ENCODE assay signal across 8 cellular contexts in genomic region chr19:14006085-14006765, GRCh38. TPM values are rescaled to one million over a fixed set of nuclear protein-coding genes. Genes with fewer than 3 reads are reported as not detected.
A peak's percentile ranks its signal among the peaks of the same experiment; 100 is the strongest.
DNase-seq lines count a peak whose midpoint lies in the region; ATAC-seq and TF ChIP-seq lines count a peak whose summit lies in the region.

Gene RFX1 (minus strand): TSS chr19:14006320. CDS start chr19:13993843, 12,477 bp downstream.

- no peaks in the 10 kb centered on the region for H3K9me3 Mint-ChIP-seq in CD8-positive, alpha-beta T cell

- POLR2A ChIA-PET in CD8-positive, alpha-beta T cell (lab: Charles Lee): interaction anchor here (0.6 to 11.9 kb wide), 21 partner anchors 11 to 130 kb away, joined by 3 to 85 read pairs (median 4); partner anchors contain the start of genes ASF1B, CC2D1A, DCAF15 and IL27RA

- peak within 1 kb of the TSS; percentile 92 for H3K4me3 ChIP-seq in CD8-positive, alpha-beta T cell (ENCODE audit: low read depth, low read length)
- peak within 1 kb of the TSS; percentile 78 for H3K4me3 ChIP-seq in lung

- H3K27ac Mint-ChIP-seq in CD8-positive, alpha-beta T cell: peak within 1 kb of the TSS; percentile 98

- H3K4me1 ChIP-seq in CD8-positive, alpha-beta T cell (ENCODE audit: insufficient read depth, low read length): peaks cover 41% of the 10 kb centered on the region
- peaks cover 4 to 5% of the 10 kb centered on the region in 2 donors for H3K4me1 ChIP-seq in lung (ENCODE audit: control insufficient read depth in 2 of 2, insufficient read depth in 2 of 2, low read length in 2 of 2)

- DNase-seq in CD8-positive, alpha-beta T cell: peak; percentile 99 to 100 (median 100)
- peak; percentile 96 to 100 (median 100) for DNase-seq in HUDEP-2 (lab: John Stamatoyannopoulos, UW; ENCODE audit: unreplicated experiment in 76 of 76)
- DNase-seq in NOMO-1 treated with dmso at 0.1 percent for 144 hours (lab: John Stamatoyannopoulos, UW; ENCODE audit: unreplicated experiment): peak; percentile 99
- DNase-seq in activated CD8-positive, alpha-beta memory T cell treated with anti-CD3 and anti-CD28 coated beads for 4 hours (ENCODE audit: low read depth in 2 of 2): peak; percentile 98 to 100
- peak; percentile 99 for DNase-seq in effector CD8-positive, alpha-beta T cell (lab: John Stamatoyannopoulos, UW)
- DNase-seq in lung (ENCODE audit: low spot score): peak; percentile 100
- DNase-seq in stimulated activated CD4-positive, alpha-beta T cell treated with anti-CD3 and anti-CD28 coated beads, TNF-alpha, amount 100 ng/mL, for 4 hours (ENCODE audit: low read depth in 3 of 3): peak; percentile 99 to 100 (median 100)

- ATAC-seq in CD8-positive, alpha-beta T cell: peak; percentile 69
- peak; percentile 72 for ATAC-seq in GM21390 (IDR thresholded peaks at IDR 0.05; ENCODE audit: unreplicated experiment)
- peak; percentile 83 for ATAC-seq in lung (ENCODE audit: insufficient read depth, low FRiP score)

- H3K27ac ChIP-seq in CD8-positive, alpha-beta T cell (ENCODE audit: low read depth, low read length): peak within 1 kb of the TSS; percentile 99
- H3K27ac ChIP-seq in lung (ENCODE audit: low read depth in 1 of 2, low read length in 1 of 2): peak within 1 kb of the TSS; percentile 96 to 100

- 0 to 1% methylated on average over 54 to 58 of the region's 58 CpGs for WGBS in lung, 2 donors

- no peaks in the 10 kb centered on the region for H3K27me3 Mint-ChIP-seq in CD8-positive, alpha-beta T cell (ENCODE audit: low read depth)

- peak within 1 kb of the TSS; percentile 89 for H3K4me3 Mint-ChIP-seq in CD8-positive, alpha-beta T cell

- peaks cover 5% of the 10 kb centered on the region for H3K36me3 Mint-ChIP-seq in CD8-positive, alpha-beta T cell

- TF ChIP-seq CTCF in CD8-positive, alpha-beta T cell (IDR thresholded peaks at IDR 0.05): no peak
- TF ChIP-seq CTCF in lung (IDR thresholded peaks at IDR 0.05; ENCODE audit: control extremely low read depth, extremely low read depth): no peak

- H3K9me3 ChIP-seq in CD8-positive, alpha-beta T cell (ENCODE audit: low read length): no peaks in the 10 kb centered on the region
- H3K9me3 ChIP-seq in lung (ENCODE audit: control insufficient read depth in 2 of 2, insufficient read depth in 1 of 2, low read length in 1 of 2): no peaks in the 10 kb centered on the region

- CTCF ChIA-PET in CD8-positive, alpha-beta T cell (lab: Charles Lee): interaction anchor here (1.3 to 2.7 kb wide), 4 partner anchors 11 to 126 kb away, joined by 3 to 8 read pairs (median 4); partner anchors contain the start of gene DCAF15

- intact Hi-C loops in CD8-positive, alpha-beta T cell (cut with DNase I, micrococcal nuclease): loop anchor here (1.0 to 10.0 kb wide), 14 partner anchors 20 to 853 kb away; partner anchors contain the start of genes DCAF15 (in 2 of the 2), MISP3 (in 2 of the 2), C19orf53 (in 1 of the 2) and IER2 (in 1 of the 2)

- H3K36me3 ChIP-seq in CD8-positive, alpha-beta T cell (ENCODE audit: insufficient read depth, low read length): no peaks in the 10 kb centered on the region
- no peaks in the 10 kb centered on the region for H3K36me3 ChIP-seq in lung (ENCODE audit: control insufficient read depth in 2 of 2, insufficient read depth in 2 of 2, low read length in 2 of 2)

- H3K4me1 Mint-ChIP-seq in CD8-positive, alpha-beta T cell (ENCODE audit: low read depth): peaks cover 42% of the 10 kb centered on the region

- H3K27me3 ChIP-seq in CD8-positive, alpha-beta T cell (ENCODE audit: insufficient read depth, low read length): no peaks in the 10 kb centered on the region
- no peaks in the 10 kb centered on the region for H3K27me3 ChIP-seq in lung (ENCODE audit: control insufficient read depth, insufficient read depth)

RNA-seq across cellular contexts. Expression of gene RFX1, which starts in this region (rescaled TPM):
- total RNA-seq in CD8-positive, alpha-beta T cell: 10 to 100 TPM; 11.2 to 13.0 TPM
- 10 to 100 TPM; 10.1 to 18.6 TPM for total RNA-seq in lung
- polyA plus RNA-seq in lung: 1 to 10 TPM; 5.7 to 5.9 TPM

Comparison
In these comparisons a context has a peak if more than half of its experiments do, and no peak if none do; other contexts are left out.
1. Peak in every context shown above with its lines: DNase-seq, ATAC-seq, H3K4me3 ChIP-seq and H3K27ac ChIP-seq.